1 cellular context compared by ENCODE assay signal in the genomic region with DNA sequence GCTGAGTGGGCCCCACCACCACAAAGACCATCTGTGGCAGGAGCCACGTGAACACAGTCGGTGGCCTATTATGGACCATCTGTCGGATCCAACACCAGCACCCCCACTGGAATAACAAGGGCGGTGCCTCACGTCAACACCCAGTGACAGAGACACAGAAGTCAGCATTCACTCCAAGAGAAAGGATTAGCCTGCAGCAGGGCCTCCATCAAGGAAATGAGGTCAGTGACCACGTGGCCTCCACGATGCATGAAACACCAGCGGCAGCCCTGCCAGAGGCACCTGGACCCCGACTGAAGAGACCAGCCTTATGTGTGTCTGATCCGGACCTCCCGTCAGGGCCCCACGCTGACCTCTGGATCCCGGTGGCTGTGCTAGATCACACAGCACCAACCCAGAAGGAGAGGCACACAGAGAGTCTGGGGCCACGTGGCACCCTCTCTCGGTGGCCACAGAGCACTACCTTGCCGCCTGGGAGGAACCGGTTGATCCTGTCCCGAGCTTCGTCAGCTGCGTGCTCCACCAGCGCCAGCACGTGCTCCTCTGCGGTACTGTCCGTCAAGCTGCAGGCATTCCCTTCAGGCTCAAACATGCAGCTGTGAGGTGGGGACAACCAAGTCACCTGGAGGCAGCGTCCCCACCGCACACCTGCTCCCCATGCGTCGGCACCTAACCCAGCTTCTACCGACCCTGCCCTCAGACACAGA.
TF ChIP-seq lines count a peak whose summit lies in the region.

No MANE protein-coding gene starts in this region.

TF ChIP-seq in H1, 55 proteins besides CTCF, POLR2A, EP300 and RAD21:
- TF ChIP-seq, protein P1, sequence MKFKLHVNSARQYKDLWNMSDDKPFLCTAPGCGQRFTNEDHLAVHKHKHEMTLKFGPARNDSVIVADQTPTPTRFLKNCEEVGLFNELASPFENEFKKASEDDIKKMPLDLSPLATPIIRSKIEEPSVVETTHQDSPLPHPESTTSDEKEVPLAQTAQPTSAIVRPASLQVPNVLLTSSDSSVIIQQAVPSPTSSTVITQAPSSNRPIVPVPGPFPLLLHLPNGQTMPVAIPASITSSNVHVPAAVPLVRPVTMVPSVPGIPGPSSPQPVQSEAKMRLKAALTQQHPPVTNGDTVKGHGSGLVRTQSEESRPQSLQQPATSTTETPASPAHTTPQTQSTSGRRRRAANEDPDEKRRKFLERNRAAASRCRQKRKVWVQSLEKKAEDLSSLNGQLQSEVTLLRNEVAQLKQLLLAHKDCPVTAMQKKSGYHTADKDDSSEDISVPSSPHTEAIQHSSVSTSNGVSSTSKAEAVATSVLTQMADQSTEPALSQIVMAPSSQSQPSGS (IDR thresholded peaks at IDR 0.05; ENCODE audit: low read length) = no peak
- TF ChIP-seq PHF8 (conservative IDR thresholded peaks at IDR 0.05; ENCODE audit: low read depth, low read length) (no peak), RNF2 (IDR thresholded peaks at IDR 0.05; ENCODE audit: borderline replicate concordance, low read depth, low read length, missing control alignments, poor library complexity, severe bottlenecking) (no peak), BRCA1 (IDR thresholded peaks at IDR 0.05; ENCODE audit: low read depth, low read length) (no peak), SAP30 (IDR thresholded peaks at IDR 0.05; ENCODE audit: insufficient read depth, insufficient replicate concordance, low read length) (no peak), YY1 (IDR thresholded peaks at IDR 0.05; ENCODE audit: low read depth, low read length) (no peak), HDAC2 (IDR thresholded peaks at IDR 0.05; ENCODE audit: borderline replicate concordance in 1 of 2, low read depth in 2 of 2, low read length in 2 of 2) (no peak), ZNF274 (IDR thresholded peaks at IDR 0.05; ENCODE audit: borderline replicate concordance, extremely low read depth, low read length) (no peak), HDAC6 (IDR thresholded peaks at IDR 0.05; ENCODE audit: low read depth, low read length) (no peak)
- TF ChIP-seq, protein P2, sequence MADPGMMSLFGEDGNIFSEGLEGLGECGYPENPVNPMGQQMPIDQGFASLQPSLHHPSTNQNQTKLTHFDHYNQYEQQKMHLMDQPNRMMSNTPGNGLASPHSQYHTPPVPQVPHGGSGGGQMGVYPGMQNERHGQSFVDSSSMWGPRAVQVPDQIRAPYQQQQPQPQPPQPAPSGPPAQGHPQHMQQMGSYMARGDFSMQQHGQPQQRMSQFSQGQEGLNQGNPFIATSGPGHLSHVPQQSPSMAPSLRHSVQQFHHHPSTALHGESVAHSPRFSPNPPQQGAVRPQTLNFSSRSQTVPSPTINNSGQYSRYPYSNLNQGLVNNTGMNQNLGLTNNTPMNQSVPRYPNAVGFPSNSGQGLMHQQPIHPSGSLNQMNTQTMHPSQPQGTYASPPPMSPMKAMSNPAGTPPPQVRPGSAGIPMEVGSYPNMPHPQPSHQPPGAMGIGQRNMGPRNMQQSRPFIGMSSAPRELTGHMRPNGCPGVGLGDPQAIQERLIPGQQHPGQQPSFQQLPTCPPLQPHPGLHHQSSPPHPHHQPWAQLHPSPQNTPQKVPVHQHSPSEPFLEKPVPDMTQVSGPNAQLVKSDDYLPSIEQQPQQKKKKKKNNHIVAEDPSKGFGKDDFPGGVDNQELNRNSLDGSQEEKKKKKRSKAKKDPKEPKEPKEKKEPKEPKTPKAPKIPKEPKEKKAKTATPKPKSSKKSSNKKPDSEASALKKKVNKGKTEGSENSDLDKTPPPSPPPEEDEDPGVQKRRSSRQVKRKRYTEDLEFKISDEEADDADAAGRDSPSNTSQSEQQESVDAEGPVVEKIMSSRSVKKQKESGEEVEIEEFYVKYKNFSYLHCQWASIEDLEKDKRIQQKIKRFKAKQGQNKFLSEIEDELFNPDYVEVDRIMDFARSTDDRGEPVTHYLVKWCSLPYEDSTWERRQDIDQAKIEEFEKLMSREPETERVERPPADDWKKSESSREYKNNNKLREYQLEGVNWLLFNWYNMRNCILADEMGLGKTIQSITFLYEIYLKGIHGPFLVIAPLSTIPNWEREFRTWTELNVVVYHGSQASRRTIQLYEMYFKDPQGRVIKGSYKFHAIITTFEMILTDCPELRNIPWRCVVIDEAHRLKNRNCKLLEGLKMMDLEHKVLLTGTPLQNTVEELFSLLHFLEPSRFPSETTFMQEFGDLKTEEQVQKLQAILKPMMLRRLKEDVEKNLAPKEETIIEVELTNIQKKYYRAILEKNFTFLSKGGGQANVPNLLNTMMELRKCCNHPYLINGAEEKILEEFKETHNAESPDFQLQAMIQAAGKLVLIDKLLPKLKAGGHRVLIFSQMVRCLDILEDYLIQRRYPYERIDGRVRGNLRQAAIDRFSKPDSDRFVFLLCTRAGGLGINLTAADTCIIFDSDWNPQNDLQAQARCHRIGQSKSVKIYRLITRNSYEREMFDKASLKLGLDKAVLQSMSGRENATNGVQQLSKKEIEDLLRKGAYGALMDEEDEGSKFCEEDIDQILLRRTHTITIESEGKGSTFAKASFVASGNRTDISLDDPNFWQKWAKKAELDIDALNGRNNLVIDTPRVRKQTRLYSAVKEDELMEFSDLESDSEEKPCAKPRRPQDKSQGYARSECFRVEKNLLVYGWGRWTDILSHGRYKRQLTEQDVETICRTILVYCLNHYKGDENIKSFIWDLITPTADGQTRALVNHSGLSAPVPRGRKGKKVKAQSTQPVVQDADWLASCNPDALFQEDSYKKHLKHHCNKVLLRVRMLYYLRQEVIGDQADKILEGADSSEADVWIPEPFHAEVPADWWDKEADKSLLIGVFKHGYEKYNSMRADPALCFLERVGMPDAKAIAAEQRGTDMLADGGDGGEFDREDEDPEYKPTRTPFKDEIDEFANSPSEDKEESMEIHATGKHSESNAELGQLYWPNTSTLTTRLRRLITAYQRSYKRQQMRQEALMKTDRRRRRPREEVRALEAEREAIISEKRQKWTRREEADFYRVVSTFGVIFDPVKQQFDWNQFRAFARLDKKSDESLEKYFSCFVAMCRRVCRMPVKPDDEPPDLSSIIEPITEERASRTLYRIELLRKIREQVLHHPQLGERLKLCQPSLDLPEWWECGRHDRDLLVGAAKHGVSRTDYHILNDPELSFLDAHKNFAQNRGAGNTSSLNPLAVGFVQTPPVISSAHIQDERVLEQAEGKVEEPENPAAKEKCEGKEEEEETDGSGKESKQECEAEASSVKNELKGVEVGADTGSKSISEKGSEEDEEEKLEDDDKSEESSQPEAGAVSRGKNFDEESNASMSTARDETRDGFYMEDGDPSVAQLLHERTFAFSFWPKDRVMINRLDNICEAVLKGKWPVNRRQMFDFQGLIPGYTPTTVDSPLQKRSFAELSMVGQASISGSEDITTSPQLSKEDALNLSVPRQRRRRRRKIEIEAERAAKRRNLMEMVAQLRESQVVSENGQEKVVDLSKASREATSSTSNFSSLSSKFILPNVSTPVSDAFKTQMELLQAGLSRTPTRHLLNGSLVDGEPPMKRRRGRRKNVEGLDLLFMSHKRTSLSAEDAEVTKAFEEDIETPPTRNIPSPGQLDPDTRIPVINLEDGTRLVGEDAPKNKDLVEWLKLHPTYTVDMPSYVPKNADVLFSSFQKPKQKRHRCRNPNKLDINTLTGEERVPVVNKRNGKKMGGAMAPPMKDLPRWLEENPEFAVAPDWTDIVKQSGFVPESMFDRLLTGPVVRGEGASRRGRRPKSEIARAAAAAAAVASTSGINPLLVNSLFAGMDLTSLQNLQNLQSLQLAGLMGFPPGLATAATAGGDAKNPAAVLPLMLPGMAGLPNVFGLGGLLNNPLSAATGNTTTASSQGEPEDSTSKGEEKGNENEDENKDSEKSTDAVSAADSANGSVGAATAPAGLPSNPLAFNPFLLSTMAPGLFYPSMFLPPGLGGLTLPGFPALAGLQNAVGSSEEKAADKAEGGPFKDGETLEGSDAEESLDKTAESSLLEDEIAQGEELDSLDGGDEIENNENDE (IDR thresholded peaks at IDR 0.05; ENCODE audit: insufficient replicate concordance, low read length) = no peak
TF ChIP-seq in H1: peak in this region for 0.
